In genomic region chr9:133666387-133666786, GRCh38 we compare ENCODE assay signal across 33 cellular contexts. TPM values are rescaled to one million over a fixed set of nuclear protein-coding genes. Genes with fewer than 3 reads are reported as not detected.
"Had no signal": no experiment of that assay in that cellular context is flagged by ENCODE, and none has a peak within 500 bp of the region (broad histone marks: within the 10 kb centered on the region; RNA-seq: fewer than 3 reads in every experiment).

No MANE protein-coding gene starts in this region.

- H3K27me3 Mint-ChIP-seq: naive thymus-derived CD8-positive, alpha-beta T cell; natural killer cell treated with Interleukin-12 subunit alpha and Interleukin-12 subunit beta and Interleukin-15 and Interleukin-18, amount 100 ng/mL, for 72 hours; stimulated activated naive CD8-positive, alpha-beta T cell treated with anti-CD3 and anti-CD28 coated beads, Interleukin-15, amount 100 ng/mL, for 72 hours had no signal

- DNase-seq: naive thymus-derived CD8-positive, alpha-beta T cell; nephron progenitor cell; occipital lobe; ovary; posterior cingulate gyrus; psoas muscle; spleen; stimulated activated CD4-positive, alpha-beta T cell treated with anti-CD3 and anti-CD28 coated beads, Interleukin-12 subunit alpha, Interleukin-12 subunit beta, amount 100 ng/mL, for 4 hours; stimulated activated CD4-positive, alpha-beta T cell treated with anti-CD3 and anti-CD28 coated beads, Interleukin-1b, Interleukin-23, amount 100 ng/mL, for 48 hours; stimulated activated CD4-positive, alpha-beta T cell treated with anti-CD3 and anti-CD28 coated beads, Interleukin-4, amount 100 ng/mL, for 1 hour; stimulated activated CD4-positive, alpha-beta T cell treated with anti-CD3 and anti-CD28 coated beads, Interleukin-4, amount 100 ng/mL, for 4 hours; stimulated activated CD8-positive, alpha-beta memory T cell treated with anti-CD3 and anti-CD28 coated beads, Interleukin-4, amount 100 ng/mL, for 48 hours; stimulated activated naive CD4-positive, alpha-beta T cell; stimulated activated naive CD8-positive, alpha-beta T cell treated with anti-CD3 and anti-CD28 coated beads, Interleukin-15, amount 100 ng/mL, for 72 hours; stimulated activated naive CD8-positive, alpha-beta T cell treated with anti-CD3 and anti-CD28 coated beads, Interleukin-15, Interleukin-2, amounts not matched to agents 100 U/mL and 50 U/mL, for 24 hours; substantia nigra; testis; tibial artery; transverse colon; upper lobe of right lung; uterus had no signal

- H3K9ac ChIP-seq: parathyroid adenoma had no signal

- ATAC-seq: naive thymus-derived CD8-positive, alpha-beta T cell; psoas muscle; sciatic nerve; stimulated activated memory B cell treated with anti-CD40 and anti-IgM and Interleukin-4, amounts not matched to agents 10 μg/mL and 1 μg/mL and 100 μg/mL, for 72 hours; stimulated activated naive CD8-positive, alpha-beta T cell treated with anti-CD3 and anti-CD28 coated beads, Interleukin-15, amount 100 ng/mL, for 72 hours; stimulated activated naive CD8-positive, alpha-beta T cell treated with anti-CD3 and anti-CD28 coated beads, Interleukin-15, Interleukin-2, amounts not matched to agents 100 U/mL and 50 U/mL, for 24 hours; upper lobe of right lung had no signal

- H3K27me3 ChIP-seq: ovary, testis, transverse colon, upper lobe of right lung, uterus had no signal

- H3K4me3 Mint-ChIP-seq: naive thymus-derived CD8-positive, alpha-beta T cell; natural killer cell treated with Interleukin-12 subunit alpha and Interleukin-12 subunit beta and Interleukin-15 and Interleukin-18, amount 100 ng/mL, for 72 hours; nephron progenitor cell; neural crest cell; stimulated activated memory B cell treated with anti-CD40 and anti-IgM and Interleukin-4, amounts not matched to agents 10 μg/mL and 1 μg/mL and 100 μg/mL, for 72 hours; stimulated activated naive CD8-positive, alpha-beta T cell treated with anti-CD3 and anti-CD28 coated beads, Interleukin-15, amount 100 ng/mL, for 72 hours; type B pancreatic cell had no signal

- H3K36me3 Mint-ChIP-seq: naive thymus-derived CD8-positive, alpha-beta T cell; natural killer cell treated with Interleukin-12 subunit alpha and Interleukin-12 subunit beta and Interleukin-15 and Interleukin-18, amount 100 ng/mL, for 72 hours; stimulated activated memory B cell treated with anti-CD40 and anti-IgM and Interleukin-4, amounts not matched to agents 10 μg/mL and 1 μg/mL and 100 μg/mL, for 72 hours; type B pancreatic cell had no signal

- H3K79me2 ChIP-seq: parathyroid adenoma had no signal

- H3K4me1 Mint-ChIP-seq: naive thymus-derived CD8-positive, alpha-beta T cell; nephron progenitor cell; neural crest cell; stimulated activated memory B cell treated with anti-CD40 and anti-IgM and Interleukin-4, amounts not matched to agents 10 μg/mL and 1 μg/mL and 100 μg/mL, for 72 hours; stimulated activated naive CD8-positive, alpha-beta T cell treated with anti-CD3 and anti-CD28 coated beads, Interleukin-15, amount 100 ng/mL, for 72 hours had no signal

- H3K4me3 ChIP-seq: ovary, psoas muscle, skin epidermis, smooth muscle cell, spleen, suprapubic skin, testis, tibial artery, transverse colon, upper lobe of right lung, uterus had no signal

- H3K9me3 Mint-ChIP-seq: naive thymus-derived CD8-positive, alpha-beta T cell; natural killer cell treated with Interleukin-12 subunit alpha and Interleukin-12 subunit beta and Interleukin-15 and Interleukin-18, amount 100 ng/mL, for 72 hours; nephron progenitor cell; neural crest cell; stimulated activated memory B cell treated with anti-CD40 and anti-IgM and Interleukin-4, amounts not matched to agents 10 μg/mL and 1 μg/mL and 100 μg/mL, for 72 hours; stimulated activated naive CD8-positive, alpha-beta T cell treated with anti-CD3 and anti-CD28 coated beads, Interleukin-15, amount 100 ng/mL, for 72 hours; type B pancreatic cell had no signal

- H3K4me1 ChIP-seq: parathyroid adenoma, psoas muscle, spleen, suprapubic skin, tibial artery, transverse colon, upper lobe of right lung, uterus had no signal

- H3K27ac Mint-ChIP-seq: natural killer cell treated with Interleukin-12 subunit alpha and Interleukin-12 subunit beta and Interleukin-15 and Interleukin-18, amount 100 ng/mL, for 72 hours; nephron progenitor cell; progenitor cell of endocrine pancreas; stimulated activated memory B cell treated with anti-CD40 and anti-IgM and Interleukin-4, amounts not matched to agents 10 μg/mL and 1 μg/mL and 100 μg/mL, for 72 hours; type B pancreatic cell had no signal

- H3K4me2 ChIP-seq: smooth muscle cell had no signal

- H2AFZ ChIP-seq: parathyroid adenoma had no signal

- H3K27ac ChIP-seq: ovary, parathyroid adenoma, psoas muscle, skin epidermis, spleen, suprapubic skin, testis, tibial artery, transverse colon, upper lobe of right lung, uterus had no signal

- H3K36me3 ChIP-seq: ovary, spleen, suprapubic skin, tibial artery, transverse colon, upper lobe of right lung, uterus had no signal

- H3K9me3 ChIP-seq: ovary, psoas muscle, spleen, suprapubic skin, testis, tibial artery, transverse colon, upper lobe of right lung, uterus had no signal

RNA-seq across cellular contexts. Expression of gene DBH, which starts 30.2 kb away (rescaled TPM):
- total RNA-seq: naive thymus-derived CD8-positive, alpha-beta T cell; natural killer cell treated with Interleukin-12 subunit alpha and Interleukin-12 subunit beta and Interleukin-15 and Interleukin-18, amount 100 ng/mL, for 72 hours; occipital lobe; osteoblast; ovary; progenitor cell of endocrine pancreas; renal cortical epithelial cell; smooth muscle cell; suprapubic skin; transverse colon; upper lobe of right lung had no signal
- polyA plus RNA-seq: naive thymus-derived CD8-positive, alpha-beta T cell had no signal

RNA-seq across cellular contexts. Expression of gene FAM163B, which starts 57.2 kb away (rescaled TPM):
- total RNA-seq: naive thymus-derived CD8-positive, alpha-beta T cell; natural killer cell treated with Interleukin-12 subunit alpha and Interleukin-12 subunit beta and Interleukin-15 and Interleukin-18, amount 100 ng/mL, for 72 hours; neural crest cell; osteoblast; progenitor cell of endocrine pancreas; psoas muscle; renal cortical epithelial cell; sciatic nerve; suprapubic skin; upper lobe of right lung; uterus had no signal
- polyA plus RNA-seq: naive thymus-derived CD8-positive, alpha-beta T cell; psoas muscle had no signal
